8 cellular contexts compared by ENCODE assay signal in the genomic region with DNA sequence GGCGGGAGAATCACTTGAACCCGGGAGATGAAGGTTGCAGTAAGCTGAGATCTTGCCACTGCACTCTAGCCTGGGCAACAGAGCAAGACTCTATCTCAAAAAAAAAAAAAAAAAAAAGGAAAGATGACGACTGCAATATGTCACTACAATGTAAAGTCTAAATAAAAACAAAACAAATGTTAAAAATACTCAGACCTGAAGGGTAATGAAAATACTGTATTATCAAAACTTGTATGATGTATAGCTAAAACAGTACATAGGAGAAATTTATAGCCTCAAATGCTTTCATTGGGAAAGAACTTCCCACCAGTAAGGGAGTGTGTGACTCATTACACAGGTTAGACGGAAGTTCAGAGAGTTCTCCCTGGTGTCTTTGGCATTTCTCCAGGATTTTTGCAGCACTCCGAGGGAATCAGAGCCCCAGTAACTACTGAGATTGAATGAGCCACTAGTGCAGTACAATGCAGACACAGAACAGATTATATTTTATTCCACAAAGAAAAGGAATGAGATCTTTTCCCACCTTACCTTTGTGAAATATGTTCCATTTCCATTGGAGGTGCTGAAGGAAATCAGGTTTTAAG. TPM values are rescaled to one million over a fixed set of nuclear protein-coding genes. Genes with fewer than 3 reads are reported as not detected.
A peak's percentile ranks its signal among the peaks of the same experiment; 100 is the strongest.
DNase-seq lines count a peak whose midpoint lies in the region; ATAC-seq and TF ChIP-seq lines count a peak whose summit lies in the region.

No MANE protein-coding gene starts in this region.

- no peak overlapping the region for H3K4me3 Mint-ChIP-seq in activated CD4-positive, alpha-beta T cell treated with anti-CD3 and anti-CD28 coated beads, Interleukin-2, amount 10 ng/mL, durations not matched to agents 24 days and 14 days

- H3K4me1 Mint-ChIP-seq in activated CD4-positive, alpha-beta T cell treated with anti-CD3 and anti-CD28 coated beads, Interleukin-2, amount 10 ng/mL, durations not matched to agents 24 days and 14 days: no peaks in the 10 kb centered on the region

- H3K36me3 ChIP-seq in A673 (ENCODE audit: insufficient read depth, low read length, poor library complexity, severe bottlenecking) (no peaks in the 10 kb centered on the region), heart left ventricle (no peaks in the 10 kb centered on the region)

- POLR2A ChIA-PET in A673 (lab: Charles Lee; ENCODE audit: low non-redundant PET): no interaction called here

- H3K4me1 ChIP-seq in A673 (ENCODE audit: insufficient read depth, low read length, poor library complexity, severe bottlenecking): no peaks in the 10 kb centered on the region
- peaks cover 0 to 3% (median 0%) of the 10 kb centered on the region in 12 donors for H3K4me1 ChIP-seq in heart left ventricle

- H3K9me3 Mint-ChIP-seq in activated CD4-positive, alpha-beta T cell treated with anti-CD3 and anti-CD28 coated beads, Interleukin-2, amount 10 ng/mL, durations not matched to agents 24 days and 14 days: no peaks in the 10 kb centered on the region

- H3K4me3 ChIP-seq in A673 (ENCODE audit: low read depth, low read length, poor library complexity, severe bottlenecking): no peak overlapping the region
- H3K4me3 ChIP-seq in heart left ventricle: no peak overlapping the region

- intact Hi-C loops in A673 (cut with micrococcal nuclease; ENCODE audit: unreplicated experiment) (no loop called here), heart left ventricle (cut with DNase I) (no loop called here), posterior vena cava (cut with DNase I) (no loop called here)
- intact Hi-C loops in activated CD4-positive, alpha-beta T cell treated with anti-CD3 and anti-CD28 coated beads, Interleukin-2, amount 10 ng/mL, durations not matched to agents 24 days and 14 days (cut with micrococcal nuclease): no loop called here

- H3K9me3 ChIP-seq in A673 (ENCODE audit: low read depth, low read length, poor library complexity, severe bottlenecking) (no peaks in the 10 kb centered on the region), heart left ventricle (no peaks in the 10 kb centered on the region)

- DNase-seq in A673 (ENCODE audit: low spot score): peak; percentile 91
- peak; percentile 24 for DNase-seq in SHP77 treated with DMSO at 0.1 percent for 48 hours (lab: John Stamatoyannopoulos, UW)
- DNase-seq in heart left ventricle: no peak
- DNase-seq in posterior vena cava (ENCODE audit: low spot score): no peak
- no peak for DNase-seq in activated CD4-positive, alpha-beta T cell treated with anti-CD3 and anti-CD28 coated beads, Interleukin-2, amount 10 ng/mL, durations not matched to agents 24 days and 14 days

- CTCF ChIA-PET in A673 (lab: Charles Lee): interaction anchor here (0.6 kb wide), 2 partner anchors 14 to 145 kb away, joined by 4 to 6 read pairs; no protein-coding TSS in a partner anchor

- no peak for TF ChIP-seq RAD21 in Ishikawa (IDR thresholded peaks at IDR 0.05; ENCODE audit: low read depth)

- ATAC-seq in heart left ventricle (peak; percentile 58 to 95 (median 84)), GM21786 (IDR thresholded peaks at IDR 0.05; ENCODE audit: unreplicated experiment) (no peak), GM18505 (IDR thresholded peaks at IDR 0.05; ENCODE audit: unreplicated experiment) (no peak)

- H3K27me3 Mint-ChIP-seq in activated CD4-positive, alpha-beta T cell treated with anti-CD3 and anti-CD28 coated beads, Interleukin-2, amount 10 ng/mL, durations not matched to agents 24 days and 14 days: peaks cover 3% of the 10 kb centered on the region

- TF ChIP-seq POLR2A in heart left ventricle (IDR thresholded peaks at IDR 0.05) (no peak), GM18505 (IDR thresholded peaks at IDR 0.05; ENCODE audit: borderline replicate concordance, extremely low read depth, insufficient read depth, insufficient read length) (no peak)

- H3K27ac Mint-ChIP-seq in activated CD4-positive, alpha-beta T cell treated with anti-CD3 and anti-CD28 coated beads, Interleukin-2, amount 10 ng/mL, durations not matched to agents 24 days and 14 days: no peak overlapping the region

- 39 to 49% (median 45%) methylated on average over 5 of the region's 5 CpGs for WGBS in heart left ventricle, 4 donors

- no peak for TF ChIP-seq EP300 in Ishikawa (IDR thresholded peaks at IDR 0.05; ENCODE audit: borderline replicate concordance)

- TF ChIP-seq CTCF in A673 (conservative IDR thresholded peaks at IDR 0.05; ENCODE audit: low read depth, low read length): no peak
- no peak for TF ChIP-seq CTCF in heart left ventricle (IDR thresholded peaks at IDR 0.05)

- no TSS peak for BruUV-seq in A673 (replicated peaks; lab: Mats Ljungman, UMichigan)

- H3K27ac ChIP-seq in A673 (ENCODE audit: low read depth, low read length, poor library complexity, severe bottlenecking) (no peak overlapping the region), heart left ventricle (no peak overlapping the region)

- H3K36me3 Mint-ChIP-seq in activated CD4-positive, alpha-beta T cell treated with anti-CD3 and anti-CD28 coated beads, Interleukin-2, amount 10 ng/mL, durations not matched to agents 24 days and 14 days (ENCODE audit: low read depth): no peaks in the 10 kb centered on the region

- no peaks in the 10 kb centered on the region for H3K27me3 ChIP-seq in A673 (replicated peaks; ENCODE audit: insufficient read depth, low read depth, low read length, poor library complexity)
- H3K27me3 ChIP-seq in heart left ventricle: no peaks in the 10 kb centered on the region

TF ChIP-seq in Ishikawa, 13 proteins besides CTCF, POLR2A, EP300 and RAD21:
- peak; percentile 84 for TF ChIP-seq NFIC (IDR thresholded peaks at IDR 0.05)
- TF ChIP-seq CEBPB (IDR thresholded peaks at IDR 0.05): no peak
TF ChIP-seq in Ishikawa: peak in this region for 1.

RNA-seq across cellular contexts. Expression of gene RALGAPB, which starts 12.5 kb away (rescaled TPM):
- total RNA-seq in A673 (2021) (32.6 and 34.4 TPM in 2 replicates), heart left ventricle (10 to 100 TPM; 19.7 to 31.4 (median 26.2) TPM), posterior vena cava (10 to 100 TPM; 29.7 to 33.5 TPM)
- polyA plus RNA-seq in heart left ventricle: 10 to 100 TPM in 1 of 2 donors, 1 to 10 TPM in 1; 7.6 to 18.4 TPM
- total RNA-seq in activated CD4-positive, alpha-beta T cell treated with anti-CD3 and anti-CD28 coated beads, Interleukin-2, amount 10 ng/mL, durations not matched to agents 24 days and 14 days: 28.3 and 29.8 TPM in 2 replicates

RNA-seq across cellular contexts. Expression of gene SNHG17, which starts 25.0 kb away (rescaled TPM):
- total RNA-seq in A673 (2021) (91.4 and 105 TPM in 2 replicates), heart left ventricle (10 to 100 TPM in 2 of 9 donors, 1 to 10 TPM in 7; 2.9 to 20.2 (median 5.4) TPM), posterior vena cava (10 to 100 TPM; 27.9 to 36.3 TPM)
- 10 to 100 TPM in 1 of 2 donors, 1 to 10 TPM in 1; 8.2 to 11.1 TPM for polyA plus RNA-seq in heart left ventricle
- 99.8 and 111 TPM in 2 replicates for total RNA-seq in activated CD4-positive, alpha-beta T cell treated with anti-CD3 and anti-CD28 coated beads, Interleukin-2, amount 10 ng/mL, durations not matched to agents 24 days and 14 days

Comparison
In these comparisons a context has a peak if more than half of its experiments do, and no peak if none do; other contexts are left out.
1. DNase-seq: peak in A673 (single experiment) and SHP77 treated with DMSO at 0.1 percent for 48 hours (single experiment); none in heart left ventricle (0 of 5), posterior vena cava (single experiment) and activated CD4-positive, alpha-beta T cell treated with anti-CD3 and anti-CD28 coated beads, Interleukin-2, amount 10 ng/mL, durations not matched to agents 24 days and 14 days (single experiment).
2. ATAC-seq: peak in heart left ventricle (4 of 4); none in GM21786 (single experiment) and GM18505 (single experiment).